7 cellular contexts compared by ENCODE assay signal in the genomic region with DNA sequence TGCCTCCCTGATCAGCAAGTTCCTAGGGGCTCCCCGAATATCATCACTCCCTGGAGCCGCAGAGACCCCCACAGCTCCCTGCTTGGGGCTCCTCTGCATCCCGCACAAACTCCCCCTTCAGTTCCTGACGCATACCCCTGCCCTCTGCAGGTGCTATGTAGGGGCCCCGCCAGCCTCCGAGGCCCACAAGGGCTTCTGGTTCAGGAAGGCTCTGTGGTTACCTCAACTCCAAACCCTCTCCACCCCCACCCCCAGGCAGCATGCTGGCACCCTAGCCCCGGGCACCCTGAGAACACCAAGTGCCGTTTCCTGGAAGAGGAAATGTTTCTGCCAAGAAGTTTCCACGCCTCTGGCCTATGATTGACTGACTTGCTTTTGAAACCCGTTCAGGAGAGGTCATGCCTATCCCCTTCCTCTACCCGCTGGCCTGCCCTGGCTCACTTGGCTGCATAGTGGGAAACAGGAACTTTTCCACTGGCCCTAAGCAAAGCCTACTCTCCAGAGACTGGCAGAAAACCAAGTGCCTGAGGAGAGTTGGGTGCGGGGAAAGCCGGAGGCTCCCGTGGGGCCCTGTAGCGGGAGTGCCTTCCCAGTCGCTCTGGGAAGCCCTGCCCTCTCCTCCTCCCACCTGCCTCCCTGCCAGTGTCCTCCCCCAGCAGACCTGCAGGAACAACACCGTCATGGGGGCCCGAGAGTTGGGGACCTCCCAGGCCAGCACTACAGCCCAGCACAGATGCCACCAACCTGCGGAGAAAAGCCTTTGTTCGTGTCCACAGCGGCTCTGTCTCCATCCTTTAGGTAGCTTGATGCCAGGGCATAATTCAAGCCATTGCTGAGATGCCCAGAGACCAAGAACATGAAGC.
DNase-seq lines count a peak whose midpoint lies in the region; ATAC-seq, FAIRE-seq and TF ChIP-seq lines count a peak whose summit lies in the region.
"Not testable (repeated sequence)": the region's sequence is repeated elsewhere in the genome, so short reads cannot be mapped to it uniquely, and the experiment has no call there.

No MANE protein-coding gene starts in this region.

- CTCF ChIA-PET in activated B cell treated with CpG ODN at 0.5 μM for 24 hours (lab: Charles Lee); endothelial cell of umbilical vein (lab: Charles Lee): not testable (repeated sequence)

- H3K27me3 ChIP-seq in endothelial cell of umbilical vein (ENCODE audit: control insufficient read depth in 2 of 2, insufficient read depth in 2 of 2, low read length in 2 of 2), result not testable (repeated sequence)

- H3K9me3 ChIP-seq in KOPT-K1 (ENCODE audit: insufficient read depth, low read length, poor library complexity, severe bottlenecking); endothelial cell of umbilical vein (replicated peaks; ENCODE audit: control insufficient read depth, insufficient read depth, low read length): not testable (repeated sequence)

- not testable (repeated sequence) for H3K27me3 Mint-ChIP-seq in activated B cell treated with CpG ODN at 0.5 μM for 24 hours; activated naive CD4-positive, alpha-beta T cell treated with anti-CD3 and anti-CD28 coated beads, Interleukin-2, amount 50 U/mL, for 24 hours; naive B cell

- H3K36me3 Mint-ChIP-seq in activated B cell treated with CpG ODN at 0.5 μM for 24 hours (ENCODE audit: low read depth); activated naive CD4-positive, alpha-beta T cell treated with anti-CD3 and anti-CD28 coated beads, Interleukin-2, amount 50 U/mL, for 24 hours; naive B cell; stimulated activated effector memory CD8-positive, alpha-beta T cell treated with anti-CD3 and anti-CD28 coated beads, Interleukin-12 subunit alpha, Interleukin-12 subunit beta, amount 100 ng/mL, for 72 hours: not testable (repeated sequence)

- peak overlapping the region; percentile 48 for H3K27ac ChIP-seq in KOPT-K1 (ENCODE audit: low read depth, low read length, poor library complexity, severe bottlenecking)
- H3K27ac ChIP-seq in endothelial cell of umbilical vein (ENCODE audit: insufficient read depth, low read depth, low read length), result not testable (repeated sequence)

- not testable (repeated sequence) for TF ChIP-seq CTCF in activated B cell treated with CpG ODN at 0.5 μM for 24 hours (IDR thresholded peaks at IDR 0.05); endothelial cell of umbilical vein (IDR thresholded peaks at IDR 0.05; ENCODE audit: extremely low read depth in 1 of 2, insufficient read depth in 1 of 2, low read depth in 1 of 2, low read length in 2 of 2)

- not testable (repeated sequence) for DNase-seq in activated B cell treated with CpG ODN at 0.5 μM for 24 hours; left colon; naive B cell; stimulated activated effector memory CD8-positive, alpha-beta T cell treated with anti-CD3 and anti-CD28 coated beads, Interleukin-12 subunit alpha, Interleukin-12 subunit beta, amount 100 ng/mL, for 72 hours (ENCODE audit: low spot score in 2 of 2)
- peak; percentile 1 for DNase-seq in endothelial cell of umbilical vein (ENCODE audit: low read depth, low spot score)

- not testable (repeated sequence) for H3K9me1 ChIP-seq in endothelial cell of umbilical vein (replicated peaks; ENCODE audit: control insufficient read depth, extremely low read depth, insufficient read depth, low read length)

- intact Hi-C loops in activated B cell treated with CpG ODN at 0.5 μM for 24 hours (cut with micrococcal nuclease); endothelial cell of umbilical vein (cut with micrococcal nuclease); left colon (cut with DNase I, micrococcal nuclease): not testable (repeated sequence)

- H3K4me1 Mint-ChIP-seq in activated B cell treated with CpG ODN at 0.5 μM for 24 hours; activated naive CD4-positive, alpha-beta T cell treated with anti-CD3 and anti-CD28 coated beads, Interleukin-2, amount 50 U/mL, for 24 hours; naive B cell; stimulated activated effector memory CD8-positive, alpha-beta T cell treated with anti-CD3 and anti-CD28 coated beads, Interleukin-12 subunit alpha, Interleukin-12 subunit beta, amount 100 ng/mL, for 72 hours: not testable (repeated sequence)

- FAIRE-seq in endothelial cell of umbilical vein (lab: Jason Lieb, UNC), result not testable (repeated sequence)

- H3K27ac Mint-ChIP-seq in activated B cell treated with CpG ODN at 0.5 μM for 24 hours; activated naive CD4-positive, alpha-beta T cell treated with anti-CD3 and anti-CD28 coated beads, Interleukin-2, amount 50 U/mL, for 24 hours; naive B cell: not testable (repeated sequence)
- H3K27ac Mint-ChIP-seq in stimulated activated effector memory CD8-positive, alpha-beta T cell treated with anti-CD3 and anti-CD28 coated beads, Interleukin-12 subunit alpha, Interleukin-12 subunit beta, amount 100 ng/mL, for 72 hours, result peak overlapping the region; percentile 50

- H3K36me3 ChIP-seq in KOPT-K1 (ENCODE audit: insufficient read depth, low read length); endothelial cell of umbilical vein (ENCODE audit: control insufficient read depth in 2 of 2, extremely low read depth in 1 of 2, insufficient read depth in 2 of 2, low read length in 2 of 2): not testable (repeated sequence)

- POLR2A ChIA-PET in activated B cell treated with CpG ODN at 0.5 μM for 24 hours (lab: Charles Lee); endothelial cell of umbilical vein (lab: Charles Lee): not testable (repeated sequence)

- not testable (repeated sequence) for H3K4me1 ChIP-seq in endothelial cell of umbilical vein (ENCODE audit: control insufficient read depth, extremely low read depth, insufficient read depth, low read length)

- H4K20me1 ChIP-seq in endothelial cell of umbilical vein (replicated peaks; ENCODE audit: control insufficient read depth, extremely low read depth, insufficient read depth, low read length), result not testable (repeated sequence)

- BruUV-seq in endothelial cell of umbilical vein (replicated peaks; lab: Mats Ljungman, UMichigan), result not testable (repeated sequence)

- dilution Hi-C loops in endothelial cell of umbilical vein (cut with MboI; ENCODE audit: extremely low pct_ligation_motif_present, low sequenced_read_pairs), result not testable (repeated sequence)

- ATAC-seq in activated B cell treated with CpG ODN at 0.5 μM for 24 hours (ENCODE audit: low read depth) (peak; percentile 35), left colon (peak; percentile 77), naive B cell (ENCODE audit: low read depth in 2 of 2) (peak; percentile 20 to 21)
- ATAC-seq in stimulated activated effector memory CD8-positive, alpha-beta T cell treated with anti-CD3 and anti-CD28 coated beads, Interleukin-12 subunit alpha, Interleukin-12 subunit beta, amount 100 ng/mL, for 72 hours, result peak; percentile 60

- not testable (repeated sequence) for H3K4me3 Mint-ChIP-seq in activated B cell treated with CpG ODN at 0.5 μM for 24 hours; naive B cell; stimulated activated effector memory CD8-positive, alpha-beta T cell treated with anti-CD3 and anti-CD28 coated beads, Interleukin-12 subunit alpha, Interleukin-12 subunit beta, amount 100 ng/mL, for 72 hours
- peak overlapping the region; percentile 42 for H3K4me3 Mint-ChIP-seq in activated naive CD4-positive, alpha-beta T cell treated with anti-CD3 and anti-CD28 coated beads, Interleukin-2, amount 50 U/mL, for 24 hours

- not testable (repeated sequence) for H3K4me2 ChIP-seq in endothelial cell of umbilical vein (ENCODE audit: insufficient read depth, low read length)

- H2AFZ ChIP-seq in endothelial cell of umbilical vein (ENCODE audit: low read depth, low read length), result not testable (repeated sequence)

- H3K4me3 ChIP-seq in endothelial cell of umbilical vein (replicated peaks in 1 of 3; ENCODE audit: insufficient read depth in 1 of 3, low read depth in 1 of 3, low read length in 3 of 3), result not testable (repeated sequence)

- not testable (repeated sequence) for H3K79me2 ChIP-seq in endothelial cell of umbilical vein (ENCODE audit: control insufficient read depth, insufficient read depth, low read length)

- not testable (repeated sequence) for H3K9ac ChIP-seq in endothelial cell of umbilical vein (replicated peaks; ENCODE audit: extremely low read depth, insufficient read depth, low read length)

- not testable (repeated sequence) for H3K9me3 Mint-ChIP-seq in activated B cell treated with CpG ODN at 0.5 μM for 24 hours; activated naive CD4-positive, alpha-beta T cell treated with anti-CD3 and anti-CD28 coated beads, Interleukin-2, amount 50 U/mL, for 24 hours; naive B cell; stimulated activated effector memory CD8-positive, alpha-beta T cell treated with anti-CD3 and anti-CD28 coated beads, Interleukin-12 subunit alpha, Interleukin-12 subunit beta, amount 100 ng/mL, for 72 hours

- not testable (repeated sequence) for TF ChIP-seq POLR2A in endothelial cell of umbilical vein (IDR thresholded peaks at IDR 0.05; ENCODE audit: low read depth, low read length)

Comparison
In these comparisons a context has a peak if more than half of its experiments do, and no peak if none do; other contexts are left out.
1. ATAC-seq: peak in every context shown above with its lines; median percentile 77 in left colon; 60 in stimulated activated effector memory CD8-positive, alpha-beta T cell treated with anti-CD3 and anti-CD28 coated beads, Interleukin-12 subunit alpha, Interleukin-12 subunit beta, amount 100 ng/mL, for 72 hours; 35 in activated B cell treated with CpG ODN at 0.5 μM for 24 hours; 20 in naive B cell.